Comparison of ENCODE assay signal across 10 cellular contexts in the genomic region with DNA sequence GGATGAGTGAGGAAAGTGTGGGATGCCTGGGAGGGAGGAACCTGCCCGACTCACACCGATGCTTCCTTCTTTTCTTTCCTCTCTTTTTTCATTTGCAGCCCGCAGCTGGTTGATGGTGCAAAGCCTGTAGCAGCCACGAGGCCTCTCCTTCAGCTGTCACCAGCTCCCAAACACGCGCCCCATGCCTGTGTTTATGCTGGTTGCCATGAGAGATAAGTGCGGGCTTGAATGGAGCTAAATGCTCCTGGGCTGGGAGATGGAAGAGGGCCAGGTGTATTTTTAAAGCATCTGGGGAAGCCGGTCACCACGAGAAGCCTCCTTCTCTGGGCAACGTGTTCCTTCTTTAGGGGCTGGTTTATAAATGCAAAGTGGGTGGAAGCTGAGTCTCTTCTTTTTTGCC. TPM values are rescaled to one million over a fixed set of nuclear protein-coding genes. Genes with fewer than 3 reads are reported as not detected.
DNase-seq lines count a peak whose midpoint lies in the region; ATAC-seq and TF ChIP-seq lines count a peak whose summit lies in the region.
"Had no signal": no experiment of that assay in that cellular context is flagged by ENCODE, and none has a peak within 500 bp of the region (broad histone marks: within the 10 kb centered on the region; RNA-seq: fewer than 3 reads in every experiment).

No MANE protein-coding gene starts in this region.

- no peaks in the 10 kb centered on the region for H3K27me3 ChIP-seq in lower lobe of right lung (ENCODE audit: low read depth)
- no peaks in the 10 kb centered on the region for H3K27me3 ChIP-seq in effector memory CD4-positive, alpha-beta T cell (replicated peaks; ENCODE audit: control insufficient read depth, insufficient read depth, low read length, poor library complexity, severe bottlenecking)

- intact Hi-C loops in lower lobe of right lung (cut with DNase I): no loop called here

- in situ Hi-C loops in astrocyte of the spinal cord (cut with HindIII; ENCODE audit: low sequenced_read_pairs): no loop called here

- no peaks in the 10 kb centered on the region for H3K9me3 ChIP-seq in lower lobe of right lung
- no peaks in the 10 kb centered on the region for H3K9me3 ChIP-seq in effector memory CD4-positive, alpha-beta T cell (ENCODE audit: control insufficient read depth, low read length)

- peak; percentile 32 for DNase-seq in AG10803 (ENCODE audit: low read depth)
- peak; percentile 85 for DNase-seq in NCI-H146 (lab: John Stamatoyannopoulos, UW)
- peak; percentile 22 for DNase-seq in astrocyte of the spinal cord (ENCODE audit: low read depth, low spot score)
- DNase-seq in lower lobe of right lung: peak; percentile 80
- DNase-seq in effector memory CD4-positive, alpha-beta T cell: no peak
- DNase-seq in activated CD4-positive, alpha-beta T cell treated with anti-CD3 and anti-CD28 coated beads for 4 hours: no peak
- DNase-seq: endodermal cell had no signal

- ATAC-seq in lower lobe of right lung (peak; percentile 94 to 97), GM21360 (IDR thresholded peaks at IDR 0.05; ENCODE audit: unreplicated experiment) (no peak), HG03521 (IDR thresholded peaks at IDR 0.05; ENCODE audit: unreplicated experiment) (no peak)
- ATAC-seq: activated T-helper 17 cell treated with anti-CD3 and anti-CD28 coated beads, Interleukin-2, amount 50 U/mL, for 72 hours had no signal

- H3K36me3 ChIP-seq in lower lobe of right lung: no peaks in the 10 kb centered on the region
- H3K36me3 ChIP-seq in effector memory CD4-positive, alpha-beta T cell (ENCODE audit: control insufficient read depth, insufficient read depth, low read length): no peaks in the 10 kb centered on the region

- H3K27ac ChIP-seq in lower lobe of right lung: no peak overlapping the region
- H3K27ac ChIP-seq in effector memory CD4-positive, alpha-beta T cell (ENCODE audit: insufficient read depth, low read length, poor library complexity, severe bottlenecking): no peak overlapping the region

- TF ChIP-seq CTCF in AG10803 (conservative IDR thresholded peaks at IDR 0.05; ENCODE audit: low read length): no peak
- no peak for TF ChIP-seq CTCF in astrocyte of the spinal cord (IDR thresholded peaks at IDR 0.05; ENCODE audit: low read depth, low read length)
- TF ChIP-seq CTCF in lower lobe of right lung (IDR thresholded peaks at IDR 0.05): no peak

- peaks cover 13% of the 10 kb centered on the region for H3K4me1 ChIP-seq in lower lobe of right lung
- peaks cover 6% of the 10 kb centered on the region for H3K4me1 ChIP-seq in effector memory CD4-positive, alpha-beta T cell (ENCODE audit: control insufficient read depth, insufficient read depth, low read length, poor library complexity, severe bottlenecking)

- H3K4me3 ChIP-seq in AG10803 (ENCODE audit: low read length) (no peak overlapping the region), astrocyte of the spinal cord (ENCODE audit: low read depth, low read length) (no peak overlapping the region), lower lobe of right lung (no peak overlapping the region)
- H3K4me3 ChIP-seq in effector memory CD4-positive, alpha-beta T cell (ENCODE audit: insufficient read depth, low read depth, low read length, poor library complexity, severe bottlenecking): no peak overlapping the region

RNA-seq across cellular contexts. Expression of gene COLQ, which starts 9.3 kb away (rescaled TPM):
- total RNA-seq in lower lobe of right lung: 2.0 TPM

Comparison
In these comparisons a context has a peak if more than half of its experiments do, and no peak if none do; other contexts are left out.
1. DNase-seq: peak in AG10803 (single experiment), NCI-H146 (single experiment), astrocyte of the spinal cord (single experiment) and lower lobe of right lung (single experiment); none in effector memory CD4-positive, alpha-beta T cell (0 of 3) and activated CD4-positive, alpha-beta T cell treated with anti-CD3 and anti-CD28 coated beads for 4 hours (0 of 2).
2. ATAC-seq: peak in lower lobe of right lung (2 of 2); none in GM21360 (single experiment) and HG03521 (single experiment).